In genomic region chr22:19891350-19892248, GRCh38 we compare ENCODE assay signal across 8 cellular contexts. TPM values are rescaled to one million over a fixed set of nuclear protein-coding genes. Genes with fewer than 3 reads are reported as not detected.
A peak's percentile ranks its signal among the peaks of the same experiment; 100 is the strongest.
DNase-seq lines count a peak whose midpoint lies in the region; ATAC-seq and TF ChIP-seq lines count a peak whose summit lies in the region.

No MANE protein-coding gene starts in this region.

- peak overlapping the region; percentile 55 for H3K27ac ChIP-seq in upper lobe of right lung

- H3K27me3 ChIP-seq in H7 (ENCODE audit: control insufficient read depth, insufficient read depth, low read length) (no peaks in the 10 kb centered on the region), upper lobe of right lung (no peaks in the 10 kb centered on the region)

- H3K36me3 ChIP-seq in H7 (replicated peaks; ENCODE audit: control insufficient read depth, insufficient read depth, low read length), result no peaks in the 10 kb centered on the region
- H3K36me3 ChIP-seq in upper lobe of right lung, result peaks cover 19% of the 10 kb centered on the region

- TF ChIP-seq CTCF in endothelial cell (IDR thresholded peaks at IDR 0.05; ENCODE audit: unreplicated experiment) (no peak), upper lobe of right lung (IDR thresholded peaks at IDR 0.05) (no peak)

- DNase-seq in AG20443 (ENCODE audit: low spot score) (peak; percentile 74), H7 (peak; percentile 93), NCI-H524 treated with DMSO at 0.1 percent for 48 hours (lab: John Stamatoyannopoulos, UW) (peak; percentile 80), endothelial cell (ENCODE audit: low spot score) (peak; percentile 65), non-pigmented ciliary epithelial cell (ENCODE audit: low read depth) (peak; percentile 67), upper lobe of right lung (no peak), mesenteric fat pad (ENCODE audit: low spot score) (no peak)
- peak; percentile 90 for DNase-seq in activated CD4-positive, alpha-beta memory T cell treated with anti-CD3 and anti-CD28 coated beads for 36 hours

- H3K27me3 Mint-ChIP-seq in activated CD4-positive, alpha-beta memory T cell treated with anti-CD3 and anti-CD28 coated beads for 36 hours, result no peaks in the 10 kb centered on the region
- peaks cover 18% of the 10 kb centered on the region for H3K27me3 Mint-ChIP-seq in endothelial cell (ENCODE audit: unreplicated experiment)

- POLR2A ChIA-PET in activated CD4-positive, alpha-beta memory T cell treated with anti-CD3 and anti-CD28 coated beads for 36 hours (lab: Charles Lee), result interaction anchor here (0.8 to 3.9 kb wide), 2 partner anchors 36 to 43 kb away, joined by 3 to 42 read pairs; partner anchors contain the start of genes GNB1L and RTL10

- H3K9me3 Mint-ChIP-seq in activated CD4-positive, alpha-beta memory T cell treated with anti-CD3 and anti-CD28 coated beads for 36 hours, result no peaks in the 10 kb centered on the region
- H3K9me3 Mint-ChIP-seq in endothelial cell (ENCODE audit: unreplicated experiment), result no peaks in the 10 kb centered on the region

- H3K4me3 Mint-ChIP-seq in activated CD4-positive, alpha-beta memory T cell treated with anti-CD3 and anti-CD28 coated beads for 36 hours, result peak overlapping the region; percentile 69
- H3K4me3 Mint-ChIP-seq in endothelial cell (ENCODE audit: unreplicated experiment), result no peak overlapping the region

- H3K4me3 ChIP-seq in H7 (ENCODE audit: insufficient read depth, low read depth, low read length), result no peak overlapping the region
- peak overlapping the region; percentile 8 for H3K4me3 ChIP-seq in upper lobe of right lung

- no peaks in the 10 kb centered on the region for H3K9me3 ChIP-seq in upper lobe of right lung

- intact Hi-C loops in activated CD4-positive, alpha-beta memory T cell treated with anti-CD3 and anti-CD28 coated beads for 36 hours (cut with micrococcal nuclease), result loop anchor here (1.0 to 5.0 kb wide), 3 partner anchors 36 to 159 kb away; no protein-coding TSS in a partner anchor
- intact Hi-C loops in upper lobe of right lung (cut with DNase I), result no loop called here

- H3K4me1 ChIP-seq in upper lobe of right lung, result peaks cover 27% of the 10 kb centered on the region

- CTCF ChIA-PET in activated CD4-positive, alpha-beta memory T cell treated with anti-CD3 and anti-CD28 coated beads for 36 hours (lab: Charles Lee), result interaction anchor here (0.8 to 2.7 kb wide), 4 partner anchors 19 to 413 kb away, joined by 3 to 22 read pairs (median 6); no protein-coding TSS in a partner anchor

- peak overlapping the region; percentile 95 for H3K27ac Mint-ChIP-seq in activated CD4-positive, alpha-beta memory T cell treated with anti-CD3 and anti-CD28 coated beads for 36 hours
- H3K27ac Mint-ChIP-seq in endothelial cell (ENCODE audit: unreplicated experiment), result peak overlapping the region; percentile 52

- no peak for ATAC-seq in upper lobe of right lung

- peaks cover 56% of the 10 kb centered on the region for H3K4me1 Mint-ChIP-seq in activated CD4-positive, alpha-beta memory T cell treated with anti-CD3 and anti-CD28 coated beads for 36 hours (ENCODE audit: low read depth)
- H3K4me1 Mint-ChIP-seq in endothelial cell (ENCODE audit: unreplicated experiment), result peaks cover 37% of the 10 kb centered on the region

- H3K36me3 Mint-ChIP-seq in activated CD4-positive, alpha-beta memory T cell treated with anti-CD3 and anti-CD28 coated beads for 36 hours, result no peaks in the 10 kb centered on the region
- peaks cover 4% of the 10 kb centered on the region for H3K36me3 Mint-ChIP-seq in endothelial cell (ENCODE audit: low read depth, unreplicated experiment)

RNA-seq across cellular contexts. Expression of gene GNB1L, which starts 36.9 kb away (rescaled TPM):
- 31.4 and 38.2 TPM in 2 replicates for total RNA-seq in H7 (2014; rRNA removed; shearing (Covaris generic))
- 10 to 100 TPM; 11.3 to 12.3 TPM for total RNA-seq in activated CD4-positive, alpha-beta memory T cell treated with anti-CD3 and anti-CD28 coated beads for 36 hours
- total RNA-seq in endothelial cell (ENCODE audit: unreplicated experiment), result 3.7 TPM
- total RNA-seq in upper lobe of right lung, result 7.8 TPM
- total RNA-seq in mesenteric fat pad, result 4.2 TPM

RNA-seq across cellular contexts. Expression of gene RTL10, which starts 36.9 kb away (rescaled TPM):
- total RNA-seq in H7 (2014; rRNA removed; shearing (Covaris generic)), result 12.3 and 12.7 TPM in 2 replicates
- total RNA-seq in activated CD4-positive, alpha-beta memory T cell treated with anti-CD3 and anti-CD28 coated beads for 36 hours, result 10 to 100 TPM; 11.5 to 13.5 TPM
- total RNA-seq in endothelial cell (ENCODE audit: unreplicated experiment) (20.3 TPM), upper lobe of right lung (20.5 TPM), mesenteric fat pad (8.4 TPM)

RNA-seq across cellular contexts. Expression of gene COMT, which starts 50.0 kb away (rescaled TPM):
- 1.4 and 1.7 TPM in 2 replicates for total RNA-seq in H7 (2014; rRNA removed; shearing (Covaris generic))
- total RNA-seq in activated CD4-positive, alpha-beta memory T cell treated with anti-CD3 and anti-CD28 coated beads for 36 hours, result 10 to 100 TPM; 61.7 to 66.1 TPM
- total RNA-seq in endothelial cell (ENCODE audit: unreplicated experiment) (49.0 TPM), upper lobe of right lung (175 TPM), mesenteric fat pad (144 TPM)

RNA-seq across cellular contexts. Expression of gene TXNRD2, which starts 50.0 kb away (rescaled TPM):
- 3.3 and 5.0 TPM in 2 replicates for total RNA-seq in H7 (2014; rRNA removed; shearing (Covaris generic))
- total RNA-seq in activated CD4-positive, alpha-beta memory T cell treated with anti-CD3 and anti-CD28 coated beads for 36 hours, result 10 to 100 TPM; 23.3 to 23.4 TPM
- total RNA-seq in endothelial cell (ENCODE audit: unreplicated experiment) (23.0 TPM), upper lobe of right lung (40.7 TPM), mesenteric fat pad (20.2 TPM)

Comparison
In these comparisons a context has a peak if more than half of its experiments do, and no peak if none do; other contexts are left out.
1. DNase-seq: peak in AG20443 (single experiment), H7 (single experiment), NCI-H524 treated with DMSO at 0.1 percent for 48 hours (single experiment), activated CD4-positive, alpha-beta memory T cell treated with anti-CD3 and anti-CD28 coated beads for 36 hours (single experiment), endothelial cell (single experiment) and non-pigmented ciliary epithelial cell (single experiment); none in upper lobe of right lung (single experiment) and mesenteric fat pad (single experiment).
2. RNA of gene COMT, which starts 50.0 kb away (total RNA-seq): 175 TPM in upper lobe of right lung (single experiment), 144 TPM in mesenteric fat pad (single experiment), 61.7 to 66.1 TPM in activated CD4-positive, alpha-beta memory T cell treated with anti-CD3 and anti-CD28 coated beads for 36 hours and 49.0 TPM in endothelial cell (single experiment); 1.4 to 1.7 TPM in H7; every median in the first group is over 10 times any median in the second.